12 cellular contexts compared by ENCODE assay signal in genomic region chr10:69728335-69728861, GRCh38.
DNase-seq lines count a peak whose midpoint lies in the region; ATAC-seq lines count a peak whose summit lies in the region.
"Had no signal": no experiment of that assay in that cellular context is flagged by ENCODE, and none has a peak within 500 bp of the region (broad histone marks: within the 10 kb centered on the region; RNA-seq: fewer than 3 reads in every experiment).

No MANE protein-coding gene starts in this region.

- H3K36me3 ChIP-seq in NT2/D1 (ENCODE audit: insufficient read depth, insufficient read length, low read length), result no peaks in the 10 kb centered on the region

- H3K4me1 ChIP-seq in NT2/D1 (ENCODE audit: insufficient read depth, insufficient read length), result peaks cover 8% of the 10 kb centered on the region

- H3K9me3 ChIP-seq in NT2/D1 (ENCODE audit: insufficient read depth, low read length), result no peaks in the 10 kb centered on the region

- H3K27me3 ChIP-seq in NT2/D1 (ENCODE audit: insufficient read depth, insufficient read length), result no peaks in the 10 kb centered on the region

- no peak overlapping the region for H3K9ac ChIP-seq in NT2/D1 (ENCODE audit: insufficient read length, low read depth)

- H3K4me3 ChIP-seq in NT2/D1 (ENCODE audit: insufficient read length, low read depth), result no peak overlapping the region

- no peak for ATAC-seq in HG02938 (IDR thresholded peaks at IDR 0.05; ENCODE audit: unreplicated experiment)
- ATAC-seq in HG02884 (IDR thresholded peaks at IDR 0.05; ENCODE audit: unreplicated experiment), result no peak
- no peak for ATAC-seq in HG03378 (IDR thresholded peaks at IDR 0.05; ENCODE audit: unreplicated experiment)
- ATAC-seq: stimulated activated naive CD8-positive, alpha-beta T cell treated with anti-CD3 and anti-CD28 coated beads, Interleukin-15, Interleukin-2, amounts not matched to agents 100 U/mL and 50 U/mL, for 24 hours had no signal

- DNase-seq in A172 (ENCODE audit: low spot score), result peak; percentile 82
- DNase-seq in NT2/D1 (ENCODE audit: low read depth, low spot score), result peak; percentile 51
- peak; percentile 90 for DNase-seq in dermis blood vessel endothelial cell
- peak; percentile 55 for DNase-seq in kidney glomerular epithelial cell (lab: John Stamatoyannopoulos, UW)
- no peak for DNase-seq in DMS114 treated with DMSO at 0.1 percent for 48 hours (lab: John Stamatoyannopoulos, UW; ENCODE audit: unreplicated experiment)
- DNase-seq: left cardiac atrium; NCI-H1105; small intestine; stimulated activated naive CD8-positive, alpha-beta T cell treated with anti-CD3 and anti-CD28 coated beads, Interleukin-15, Interleukin-2, amounts not matched to agents 100 U/mL and 50 U/mL, for 24 hours had no signal
